1 cellular context compared by ENCODE assay signal in the genomic region with DNA sequence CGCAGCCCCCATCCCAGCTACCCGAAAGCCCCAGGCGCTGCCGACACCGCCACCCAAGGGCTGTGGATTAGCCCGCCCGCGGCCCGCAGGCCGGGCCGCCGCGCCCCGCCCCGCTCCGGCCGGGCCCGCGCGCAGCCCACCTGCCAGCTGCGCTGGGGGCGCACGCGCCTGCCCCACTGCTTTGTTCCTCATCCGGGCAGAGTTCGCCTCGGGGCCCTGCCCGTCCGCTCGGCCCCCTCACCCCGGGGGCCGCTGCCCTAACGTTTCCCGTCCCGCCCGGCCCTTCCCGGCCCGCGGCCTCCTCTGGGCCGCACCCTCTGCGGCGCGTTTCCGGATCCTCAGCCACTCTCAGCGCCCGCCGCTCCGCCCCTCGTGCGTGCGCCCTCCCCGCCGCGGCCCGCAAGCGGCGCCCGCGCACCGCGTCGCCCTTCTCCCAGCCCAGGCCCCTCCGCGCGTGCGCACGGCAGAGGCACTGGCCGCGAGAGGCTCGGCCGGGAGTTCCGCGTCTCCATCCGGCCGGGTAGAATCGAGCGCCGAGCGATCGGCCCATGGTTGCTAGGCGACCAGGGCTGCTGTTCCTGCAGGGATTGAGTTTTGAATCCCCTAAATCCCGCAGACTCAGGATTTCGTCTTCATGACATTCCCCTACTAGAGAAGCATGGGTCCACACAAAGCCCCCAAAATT.
A peak's percentile ranks its signal among the peaks of the same experiment; 100 is the strongest.
TF ChIP-seq lines count a peak whose summit lies in the region.

PRDM4 (minus strand) TSS at position 321 of the 685 bp plus-strand sequence. CDS start 622 bp downstream, outside the sequence.

TF ChIP-seq in HEK293, 187 proteins besides CTCF, POLR2A, EP300 and RAD21 (continued from another document):
- TF ChIP-seq, protein P1, sequence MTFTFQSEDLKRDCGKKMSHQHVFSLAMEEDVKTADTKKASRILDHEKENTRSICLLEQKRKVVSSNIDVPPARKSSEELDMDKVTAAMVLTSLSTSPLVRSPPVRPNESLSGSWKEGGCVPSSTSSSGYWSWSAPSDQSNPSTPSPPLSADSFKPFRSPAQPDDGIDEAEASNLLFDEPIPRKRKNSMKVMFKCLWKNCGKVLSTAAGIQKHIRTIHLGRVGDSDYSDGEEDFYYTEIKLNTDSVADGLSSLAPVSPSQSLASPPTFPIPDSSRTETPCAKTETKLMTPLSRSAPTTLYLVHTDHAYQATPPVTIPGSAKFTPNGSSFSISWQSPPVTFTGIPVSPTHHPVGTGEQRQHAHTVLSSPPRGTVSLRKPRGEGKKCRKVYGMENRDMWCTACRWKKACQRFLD (tag by site-specific recombination; IDR thresholded peaks at IDR 0.05): no peak
- TF ChIP-seq GLIS2 (tag by site-specific recombination; IDR thresholded peaks at IDR 0.05): peak; percentile 59; the same call in 1 of the 2 replicates
- TF ChIP-seq ZNF138 (tag by site-specific recombination; IDR thresholded peaks at IDR 0.05; ENCODE audit: borderline replicate concordance): no peak
- TF ChIP-seq ZNF785 (tag by site-specific recombination; IDR thresholded peaks at IDR 0.05): no peak
- TF ChIP-seq GLIS1 (tag by site-specific recombination; IDR thresholded peaks at IDR 0.05): 0 out of 2 replicates have a peak, but pooled peaks have one; percentile 21
- TF ChIP-seq ZXDB (tag by site-specific recombination; IDR thresholded peaks at IDR 0.05): peak; percentile 38; the same call in 1 of the 2 replicates
- peak; percentile 44 for TF ChIP-seq KLF8 (tag by site-specific recombination; IDR thresholded peaks at IDR 0.05)
- peak; percentile 98 for TF ChIP-seq ZBTB17 (tag by site-specific recombination; IDR thresholded peaks at IDR 0.05)
- peak; percentile 98 for TF ChIP-seq MZF1 (tag by site-specific recombination; IDR thresholded peaks at IDR 0.05; ENCODE audit: borderline replicate concordance)
- peak; percentile 59 for TF ChIP-seq SP2 (tag by site-specific recombination; IDR thresholded peaks at IDR 0.05)
- TF ChIP-seq IKZF3 (tag by site-specific recombination; IDR thresholded peaks at IDR 0.05): 0 out of 2 replicates have a peak, but pooled peaks have one; percentile 39
- peak; percentile 83 for TF ChIP-seq KLF10 (tag by site-specific recombination; IDR thresholded peaks at IDR 0.05)
- TF ChIP-seq ZNF792 (tag by site-specific recombination; IDR thresholded peaks at IDR 0.05): no peak
- TF ChIP-seq, protein P2, sequence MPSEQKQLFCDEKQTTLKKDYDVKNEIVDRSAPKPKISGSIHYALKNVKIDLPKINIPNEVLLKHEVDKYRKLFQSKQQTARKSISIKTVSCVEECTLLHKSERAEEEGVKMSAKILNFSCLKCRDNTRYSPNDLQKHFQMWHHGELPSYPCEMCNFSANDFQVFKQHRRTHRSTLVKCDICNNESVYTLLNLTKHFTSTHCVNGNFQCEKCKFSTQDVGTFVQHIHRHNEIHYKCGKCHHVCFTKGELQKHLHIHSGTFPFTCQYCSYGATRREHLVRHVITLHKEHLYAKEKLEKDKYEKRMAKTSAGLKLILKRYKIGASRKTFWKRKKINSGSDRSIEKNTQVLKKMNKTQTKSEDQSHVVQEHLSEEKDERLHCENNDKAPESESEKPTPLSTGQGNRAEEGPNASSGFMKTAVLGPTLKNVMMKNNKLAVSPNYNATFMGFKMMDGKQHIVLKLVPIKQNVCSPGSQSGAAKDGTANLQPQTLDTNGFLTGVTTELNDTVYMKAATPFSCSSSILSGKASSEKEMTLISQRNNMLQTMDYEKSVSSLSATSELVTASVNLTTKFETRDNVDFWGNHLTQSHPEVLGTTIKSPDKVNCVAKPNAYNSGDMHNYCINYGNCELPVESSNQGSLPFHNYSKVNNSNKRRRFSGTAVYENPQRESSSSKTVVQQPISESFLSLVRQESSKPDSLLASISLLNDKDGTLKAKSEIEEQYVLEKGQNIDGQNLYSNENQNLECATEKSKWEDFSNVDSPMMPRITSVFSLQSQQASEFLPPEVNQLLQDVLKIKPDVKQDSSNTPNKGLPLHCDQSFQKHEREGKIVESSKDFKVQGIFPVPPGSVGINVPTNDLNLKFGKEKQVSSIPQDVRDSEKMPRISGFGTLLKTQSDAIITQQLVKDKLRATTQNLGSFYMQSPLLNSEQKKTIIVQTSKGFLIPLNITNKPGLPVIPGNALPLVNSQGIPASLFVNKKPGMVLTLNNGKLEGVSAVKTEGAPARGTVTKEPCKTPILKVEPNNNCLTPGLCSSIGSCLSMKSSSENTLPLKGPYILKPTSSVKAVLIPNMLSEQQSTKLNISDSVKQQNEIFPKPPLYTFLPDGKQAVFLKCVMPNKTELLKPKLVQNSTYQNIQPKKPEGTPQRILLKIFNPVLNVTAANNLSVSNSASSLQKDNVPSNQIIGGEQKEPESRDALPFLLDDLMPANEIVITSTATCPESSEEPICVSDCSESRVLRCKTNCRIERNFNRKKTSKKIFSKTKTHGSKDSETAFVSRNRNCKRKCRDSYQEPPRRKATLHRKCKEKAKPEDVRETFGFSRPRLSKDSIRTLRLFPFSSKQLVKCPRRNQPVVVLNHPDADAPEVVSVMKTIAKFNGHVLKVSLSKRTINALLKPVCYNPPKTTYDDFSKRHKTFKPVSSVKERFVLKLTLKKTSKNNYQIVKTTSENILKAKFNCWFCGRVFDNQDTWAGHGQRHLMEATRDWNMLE (tag by site-specific recombination; conservative IDR thresholded peaks at IDR 0.05; ENCODE audit: low read depth): peak; percentile 27; the same call in 1 of the 2 replicates
- no peak for TF ChIP-seq ZNF777 (tag by site-specific recombination; IDR thresholded peaks at IDR 0.05; ENCODE audit: borderline replicate concordance)
- TF ChIP-seq GFI1B (tag by site-specific recombination; IDR thresholded peaks at IDR 0.05): peak; percentile 13; the same call in 1 of the 2 replicates
- no peak for TF ChIP-seq ZNF514 (tag by site-specific recombination; IDR thresholded peaks at IDR 0.05)
- TF ChIP-seq ZNF157 (tag by site-specific recombination; IDR thresholded peaks at IDR 0.05): no peak
- peak; percentile 90 for TF ChIP-seq ZNF341 (tag by site-specific recombination; IDR thresholded peaks at IDR 0.05; ENCODE audit: low read depth)
- 0 out of 2 replicates have a peak, but pooled peaks have one; percentile 33 for TF ChIP-seq SP3 (tag by site-specific recombination; IDR thresholded peaks at IDR 0.05)
- no peak for TF ChIP-seq ZNF549 (tag by site-specific recombination; IDR thresholded peaks at IDR 0.05)
- TF ChIP-seq ZNF155 (tag by site-specific recombination; IDR thresholded peaks at IDR 0.05): no peak
- TF ChIP-seq, protein P3, sequence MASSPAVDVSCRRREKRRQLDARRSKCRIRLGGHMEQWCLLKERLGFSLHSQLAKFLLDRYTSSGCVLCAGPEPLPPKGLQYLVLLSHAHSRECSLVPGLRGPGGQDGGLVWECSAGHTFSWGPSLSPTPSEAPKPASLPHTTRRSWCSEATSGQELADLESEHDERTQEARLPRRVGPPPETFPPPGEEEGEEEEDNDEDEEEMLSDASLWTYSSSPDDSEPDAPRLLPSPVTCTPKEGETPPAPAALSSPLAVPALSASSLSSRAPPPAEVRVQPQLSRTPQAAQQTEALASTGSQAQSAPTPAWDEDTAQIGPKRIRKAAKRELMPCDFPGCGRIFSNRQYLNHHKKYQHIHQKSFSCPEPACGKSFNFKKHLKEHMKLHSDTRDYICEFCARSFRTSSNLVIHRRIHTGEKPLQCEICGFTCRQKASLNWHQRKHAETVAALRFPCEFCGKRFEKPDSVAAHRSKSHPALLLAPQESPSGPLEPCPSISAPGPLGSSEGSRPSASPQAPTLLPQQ (tag by site-specific recombination; IDR thresholded peaks at IDR 0.05): no peak
- peak; percentile 85 for TF ChIP-seq ZNF660 (tag by site-specific recombination; IDR thresholded peaks at IDR 0.05)
- no peak for TF ChIP-seq ATF2 (tag by site-specific recombination; IDR thresholded peaks at IDR 0.05; ENCODE audit: low read depth)
- TF ChIP-seq ZNF311 (tag by site-specific recombination; IDR thresholded peaks at IDR 0.05; ENCODE audit: borderline replicate concordance): no peak
- no peak for TF ChIP-seq ZFHX2 (tag by site-specific recombination; conservative IDR thresholded peaks at IDR 0.05)
- no peak for TF ChIP-seq ZNF664 (tag by site-specific recombination; IDR thresholded peaks at IDR 0.05)
- peak; percentile 99 for TF ChIP-seq ZBTB8A (tag by site-specific recombination; IDR thresholded peaks at IDR 0.05)
- TF ChIP-seq ZSCAN30 (tag by site-specific recombination; IDR thresholded peaks at IDR 0.05): peak; percentile 79
- peak; percentile 44; the same call in 1 of the 2 replicates for TF ChIP-seq ZNF596 (tag by site-specific recombination; IDR thresholded peaks at IDR 0.05)
- 0 out of 2 replicates have a peak, but pooled peaks have one; percentile 25 for TF ChIP-seq ZIC2 (tag by site-specific recombination; IDR thresholded peaks at IDR 0.05)
- TF ChIP-seq ZSCAN18 (tag by site-specific recombination; IDR thresholded peaks at IDR 0.05): no peak
- TF ChIP-seq, protein P4, sequence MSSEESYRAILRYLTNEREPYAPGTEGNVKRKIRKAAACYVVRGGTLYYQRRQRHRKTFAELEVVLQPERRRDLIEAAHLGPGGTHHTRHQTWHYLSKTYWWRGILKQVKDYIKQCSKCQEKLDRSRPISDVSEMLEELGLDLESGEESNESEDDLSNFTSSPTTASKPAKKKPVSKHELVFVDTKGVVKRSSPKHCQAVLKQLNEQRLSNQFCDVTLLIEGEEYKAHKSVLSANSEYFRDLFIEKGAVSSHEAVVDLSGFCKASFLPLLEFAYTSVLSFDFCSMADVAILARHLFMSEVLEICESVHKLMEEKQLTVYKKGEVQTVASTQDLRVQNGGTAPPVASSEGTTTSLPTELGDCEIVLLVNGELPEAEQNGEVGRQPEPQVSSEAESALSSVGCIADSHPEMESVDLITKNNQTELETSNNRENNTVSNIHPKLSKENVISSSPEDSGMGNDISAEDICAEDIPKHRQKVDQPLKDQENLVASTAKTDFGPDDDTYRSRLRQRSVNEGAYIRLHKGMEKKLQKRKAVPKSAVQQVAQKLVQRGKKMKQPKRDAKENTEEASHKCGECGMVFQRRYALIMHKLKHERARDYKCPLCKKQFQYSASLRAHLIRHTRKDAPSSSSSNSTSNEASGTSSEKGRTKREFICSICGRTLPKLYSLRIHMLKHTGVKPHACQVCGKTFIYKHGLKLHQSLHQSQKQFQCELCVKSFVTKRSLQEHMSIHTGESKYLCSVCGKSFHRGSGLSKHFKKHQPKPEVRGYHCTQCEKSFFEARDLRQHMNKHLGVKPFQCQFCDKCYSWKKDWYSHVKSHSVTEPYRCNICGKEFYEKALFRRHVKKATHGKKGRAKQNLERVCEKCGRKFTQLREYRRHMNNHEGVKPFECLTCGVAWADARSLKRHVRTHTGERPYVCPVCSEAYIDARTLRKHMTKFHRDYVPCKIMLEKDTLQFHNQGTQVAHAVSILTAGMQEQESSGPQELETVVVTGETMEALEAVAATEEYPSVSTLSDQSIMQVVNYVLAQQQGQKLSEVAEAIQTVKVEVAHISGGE (tag by site-specific recombination; conservative IDR thresholded peaks at IDR 0.05; ENCODE audit: low read depth): peak; percentile 52
- TF ChIP-seq ZNF280C (tag by site-specific recombination; IDR thresholded peaks at IDR 0.05): no peak
- TF ChIP-seq ZBTB26 (tag by site-specific recombination; optimal IDR thresholded peaks at IDR 0.05): peak; percentile 75
